Comparison of ENCODE assay signal across 13 cellular contexts in genomic region chr11:1054143-1055108, GRCh38. TPM values are rescaled to one million over a fixed set of nuclear protein-coding genes. Genes with fewer than 3 reads are reported as not detected.
DNase-seq lines count a peak whose midpoint lies in the region; ATAC-seq and TF ChIP-seq lines count a peak whose summit lies in the region.
"Had no signal": no experiment of that assay in that cellular context is flagged by ENCODE, and none has a peak within 500 bp of the region (broad histone marks: within the 10 kb centered on the region; RNA-seq: fewer than 3 reads in every experiment).

No MANE protein-coding gene starts in this region.

- TF ChIP-seq CTCF in stomach (IDR thresholded peaks at IDR 0.05) (no peak), GM10248 (IDR thresholded peaks at IDR 0.05; ENCODE audit: control extremely low read depth, extremely low read depth, low read depth, missing control alignments) (no peak)

- WGBS in stomach, 5 donors, result 27 to 39% (median 32%) methylated on average over 6 to 25 of the region's 25 CpGs

- TF ChIP-seq EP300 in stomach (IDR thresholded peaks at IDR 0.05), result no peak

- no peaks in the 10 kb centered on the region for H3K36me3 ChIP-seq in stomach

- POLR2A ChIA-PET in GM10248 (lab: Yijun Ruan, JAX), result no interaction called here

- CTCF ChIA-PET in GM10248 (lab: Yijun Ruan, JAX), result interaction anchor here (1.0 to 3.2 kb wide), 2 partner anchors 129 to 206 kb away, joined by 3 to 13 read pairs; no protein-coding TSS in a partner anchor

- H3K27ac ChIP-seq in stomach, result peak overlapping the region in 1 of 5 donors; percentile 38

- no peak for TF ChIP-seq POLR2A in stomach (IDR thresholded peaks at IDR 0.05)

- no peak for ATAC-seq in left ventricle myocardium superior

- H3K4me1 ChIP-seq in stomach, result peaks cover 3 to 38% (median 29%) of the 10 kb centered on the region in 4 donors

- peaks cover 0 to 85% (median 8%) of the 10 kb centered on the region in 3 donors for H3K27me3 ChIP-seq in stomach

- H3K9me3 ChIP-seq in stomach, result no peaks in the 10 kb centered on the region

- DNase-seq in cardiac septum (ENCODE audit: low spot score) (peak; percentile 71), left ventricle myocardium superior (no peak), NCI-H69 (lab: John Stamatoyannopoulos, UW) (peak; percentile 53), hepatic stellate cell (ENCODE audit: low spot score) (peak; percentile 58), stomach (peak; percentile 66), occipital lobe (lab: John Stamatoyannopoulos, UW) (no peak), GM10248 (ENCODE audit: extremely low spot score) (no peak), NCI-H2107 (lab: John Stamatoyannopoulos, UW) (no peak)
- DNase-seq: NCI-H1048; stimulated activated CD4-positive, alpha-beta T cell treated with anti-CD3 and anti-CD28 coated beads, Interleukin-2, amount 100 ng/mL, for 48 hours; stimulated activated naive CD4-positive, alpha-beta T cell treated with Interleukin-2 at 50 U/mL for 16 hours had no signal

- intact Hi-C loops in cardiac septum (cut with DNase I), result loop anchor here (5.0 kb wide), 1 partner anchor 132 kb away; no protein-coding TSS in a partner anchor
- intact Hi-C loops in left ventricle myocardium superior (cut with micrococcal nuclease), result no loop called here
- intact Hi-C loops in stomach (cut with DNase I; ENCODE audit: low total_unique reads), result loop anchor here (5.0 kb wide), 1 partner anchor 207 kb away; no protein-coding TSS in a partner anchor

- no peak overlapping the region for H3K4me3 ChIP-seq in stomach

RNA-seq across cellular contexts. Expression of gene MUC6, which starts 17.9 kb away (rescaled TPM):
- total RNA-seq in cardiac septum (not detected), left ventricle myocardium superior (not detected), stomach (100 to 1,000 TPM in 2 of 5 donors, 10 to 100 TPM in 2, under 1 TPM in 1; 0.29 to 215 (median 84.4) TPM), occipital lobe (not detected)
- polyA plus RNA-seq in stomach, result 100 to 1,000 TPM in 2 of 3 donors, 10 to 100 TPM in 1; 80.3 to 170 (median 150) TPM
- total RNA-seq: activated CD8-positive, alpha-beta memory T cell treated with anti-CD3 and anti-CD28 coated beads for 36 hours; T-helper 1 cell treated with Interleukin-12 subunit alpha and Interleukin-12 subunit beta and Interleukin-4 antibody, amounts not matched to agents 30 ng/mL and 1 ng/mL, for 36 hours had no signal

RNA-seq across cellular contexts. Expression of gene MUC2, which starts 20.2 kb away (rescaled TPM):
- total RNA-seq in cardiac septum, result 0.03 TPM
- not detected for total RNA-seq in left ventricle myocardium superior
- 1,000 to 10,000 TPM in 1 of 5 donors, 1 to 10 TPM in 1, under 1 TPM in 3; under 0.01 to 1,040 (median 0.45) TPM for total RNA-seq in stomach
- polyA plus RNA-seq in stomach, result not detected
- total RNA-seq in occipital lobe, result not detected
- total RNA-seq: activated CD8-positive, alpha-beta memory T cell treated with anti-CD3 and anti-CD28 coated beads for 36 hours; T-helper 1 cell treated with Interleukin-12 subunit alpha and Interleukin-12 subunit beta and Interleukin-4 antibody, amounts not matched to agents 30 ng/mL and 1 ng/mL, for 36 hours had no signal

Comparison
In these comparisons a context has a peak if more than half of its experiments do, and no peak if none do; other contexts are left out.
1. DNase-seq: peak in cardiac septum (single experiment), NCI-H69 (single experiment), hepatic stellate cell (single experiment) and stomach (single experiment); none in left ventricle myocardium superior (single experiment), occipital lobe (single experiment), GM10248 (single experiment) and NCI-H2107 (single experiment).